In genomic region chr1:150696995-150697927, GRCh38 we compare ENCODE assay signal across 1 cellular context.
TF ChIP-seq lines count a peak whose summit lies in the region.

Gene GOLPH3L, minus strand, starts transcription at chr1:150697154. Its CDS starts 2,316 bp downstream, at chr1:150694838.

TF ChIP-seq in H1, 55 proteins besides CTCF, POLR2A, EP300 and RAD21 (continued from another document):
- TF ChIP-seq GABPA (IDR thresholded peaks at IDR 0.05; ENCODE audit: borderline replicate concordance, insufficient read depth, low read length): no peak
- peak; percentile 12 for TF ChIP-seq TAF7 (optimal IDR thresholded peaks at IDR 0.05; ENCODE audit: borderline replicate concordance, low read depth, low read length)
- peak; percentile 53; the same call in 1 of the 2 replicates for TF ChIP-seq RFX5 (IDR thresholded peaks at IDR 0.05; ENCODE audit: borderline replicate concordance, low read depth, low read length)
- TF ChIP-seq ZNF274 (IDR thresholded peaks at IDR 0.05; ENCODE audit: borderline replicate concordance, extremely low read depth, low read length): no peak
- no peak for TF ChIP-seq BACH1 (IDR thresholded peaks at IDR 0.05; ENCODE audit: low read length)
- peak; percentile 63; the same call in 1 of the 2 replicates for TF ChIP-seq TBP (IDR thresholded peaks at IDR 0.05; ENCODE audit: low read depth, low read length)
- TF ChIP-seq KDM4A (IDR thresholded peaks at IDR 0.05; ENCODE audit: low read depth, low read length, severe bottlenecking): no peak
- TF ChIP-seq ASH2L (IDR thresholded peaks at IDR 0.05; ENCODE audit: low read length): peak; percentile 23
- no peak for TF ChIP-seq CBX5 (IDR thresholded peaks at IDR 0.05; ENCODE audit: low read depth, low read length)
- TF ChIP-seq KDM1A (IDR thresholded peaks at IDR 0.05; ENCODE audit: borderline replicate concordance, low read length): no peak
- no peak for TF ChIP-seq GTF2F1 (IDR thresholded peaks at IDR 0.05; ENCODE audit: borderline replicate concordance, low read depth, low read length)
- TF ChIP-seq CHD2 (IDR thresholded peaks at IDR 0.05; ENCODE audit: low read length): peak; percentile 87
- no peak for TF ChIP-seq TEAD4 (IDR thresholded peaks at IDR 0.05; ENCODE audit: low read depth, low read length)
- no peak for TF ChIP-seq NANOG (IDR thresholded peaks at IDR 0.05; ENCODE audit: insufficient read depth, low read depth, low read length, poor library complexity, severe bottlenecking)
- peak; percentile 84 for TF ChIP-seq SAP30 (IDR thresholded peaks at IDR 0.05; ENCODE audit: insufficient read depth, insufficient replicate concordance, low read length)
- peak; percentile 52; the same call in 1 of the 2 replicates for TF ChIP-seq TAF1 (IDR thresholded peaks at IDR 0.05; ENCODE audit: low read depth, low read length)
- no peak for TF ChIP-seq FOSL1 (IDR thresholded peaks at IDR 0.05; ENCODE audit: insufficient read depth, low read depth, low read length)
- no peak for TF ChIP-seq SIRT6 (IDR thresholded peaks at IDR 0.05; ENCODE audit: low read length)
- peak; percentile 71 for TF ChIP-seq POLR2AphosphoS5 (IDR thresholded peaks at IDR 0.05; ENCODE audit: low read depth, low read length)
- TF ChIP-seq JUN (IDR thresholded peaks at IDR 0.05; ENCODE audit: low read depth, low read length): no peak
- no peak for TF ChIP-seq SRF (IDR thresholded peaks at IDR 0.05; ENCODE audit: low read depth, low read length)
- no peak for TF ChIP-seq CBX8 (IDR thresholded peaks at IDR 0.05; ENCODE audit: borderline replicate concordance, low read depth, low read length)
- no peak for TF ChIP-seq CTBP2 (IDR thresholded peaks at IDR 0.05; ENCODE audit: borderline replicate concordance, insufficient read depth, insufficient read length, low read length)
- TF ChIP-seq SP4 (IDR thresholded peaks at IDR 0.05; ENCODE audit: low read length): no peak
- TF ChIP-seq SIN3A (conservative IDR thresholded peaks at IDR 0.05 in 1 of 2, IDR thresholded peaks at IDR 0.05 in 1 of 2; ENCODE audit: low read depth in 1 of 2, low read length in 2 of 2): peak in 1 of 2 experiments; percentile 76; a peak in 1 of 4 replicates
- TF ChIP-seq MAX (IDR thresholded peaks at IDR 0.05): no peak
- no peak for TF ChIP-seq BCL11A (IDR thresholded peaks at IDR 0.05; ENCODE audit: low read depth in 2 of 2, low read length in 2 of 2)
- no peak for TF ChIP-seq KDM5A (IDR thresholded peaks at IDR 0.05; ENCODE audit: low read length)
- peak; percentile 98 for TF ChIP-seq SP1 (IDR thresholded peaks at IDR 0.05; ENCODE audit: low read depth, low read length)
- 0 out of 2 replicates have a peak, but pooled peaks have one; percentile 7 for TF ChIP-seq TCF12 (IDR thresholded peaks at IDR 0.05; ENCODE audit: low read depth, low read length)
- no peak for TF ChIP-seq CHD1 (IDR thresholded peaks at IDR 0.05; ENCODE audit: low read depth, low read length)
- no peak for TF ChIP-seq HDAC2 (IDR thresholded peaks at IDR 0.05; ENCODE audit: borderline replicate concordance in 1 of 2, low read depth in 2 of 2, low read length in 2 of 2)
- peak; percentile 71 for TF ChIP-seq SP2 (IDR thresholded peaks at IDR 0.05; ENCODE audit: low read length)
- no peak for TF ChIP-seq USF2 (IDR thresholded peaks at IDR 0.05; ENCODE audit: low read length)
- no peak for TF ChIP-seq YY1 (IDR thresholded peaks at IDR 0.05; ENCODE audit: low read depth, low read length)
